ENCODE assay signal across 8 cellular contexts in the genomic region with DNA sequence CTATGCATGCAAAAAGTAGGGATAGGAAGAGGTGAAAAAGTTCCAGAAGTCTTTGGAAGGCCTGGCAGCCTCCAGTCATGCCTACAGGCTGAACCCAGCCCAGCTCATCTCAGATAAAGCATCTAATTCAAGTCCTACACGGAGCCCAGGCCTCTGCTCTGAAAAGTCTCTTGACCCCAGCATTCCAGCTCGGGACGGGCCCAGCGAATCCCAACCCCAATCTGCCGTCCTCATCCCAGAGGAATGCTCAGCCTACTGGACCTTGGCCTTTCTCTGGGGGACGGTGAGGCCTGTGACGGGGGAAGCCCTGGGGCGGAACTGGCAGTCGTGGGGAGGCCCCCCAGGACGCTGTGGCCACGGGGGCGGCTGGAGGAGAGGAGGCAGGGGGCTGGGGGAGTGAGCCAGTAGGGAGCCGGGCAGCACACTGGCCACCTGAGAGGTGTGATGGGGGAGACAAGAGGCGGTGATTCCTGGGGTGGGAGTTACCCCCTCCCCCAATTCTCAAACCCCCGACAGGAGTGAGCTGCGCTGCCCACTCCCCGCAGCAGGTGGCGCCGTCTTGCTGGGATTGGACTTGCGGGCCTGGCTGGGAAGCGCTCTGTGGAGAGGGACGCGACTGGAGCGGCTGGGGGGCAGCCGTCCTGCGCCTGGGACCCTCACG.
DNase-seq lines count a peak whose midpoint lies in the region; ATAC-seq and TF ChIP-seq lines count a peak whose summit lies in the region.

No MANE protein-coding gene starts in this region.

- H3K4me3 Mint-ChIP-seq in dendritic cell treated with granulocyte-macrophage colony-stimulating factor and Interleukin-4, amounts not matched to agents 40 ng/mL and 50 ng/mL, for 4 days = peak overlapping the region; percentile 71

- intact Hi-C loops in dendritic cell treated with granulocyte-macrophage colony-stimulating factor and Interleukin-4, amounts not matched to agents 40 ng/mL and 50 ng/mL, for 4 days (cut with micrococcal nuclease) = loop anchor here (1.0 to 5.0 kb wide), 4 partner anchors 52 to 509 kb away; no protein-coding TSS in a partner anchor
- intact Hi-C loops in right lobe of liver (cut with DNase I) = loop anchor here (10.0 kb wide), 3 partner anchors 160 to 260 kb away; partner anchors contain the start of gene ZFP36L2 (in 1 of the 2)

- H3F3A ChIP-seq in MM.1S (ENCODE audit: insufficient read depth, low read length) = peaks cover 8% of the 10 kb centered on the region

- H4K20me1 ChIP-seq in MM.1S (ENCODE audit: insufficient read depth, low read length) = no peaks in the 10 kb centered on the region

- H3K9me3 Mint-ChIP-seq in dendritic cell treated with granulocyte-macrophage colony-stimulating factor and Interleukin-4, amounts not matched to agents 40 ng/mL and 50 ng/mL, for 4 days = no peaks in the 10 kb centered on the region

- no peak overlapping the region for H3K9ac ChIP-seq in MM.1S (ENCODE audit: low read length)

- peaks cover 13% of the 10 kb centered on the region for H3K4me1 ChIP-seq in MM.1S (ENCODE audit: low read length)
- H3K4me1 ChIP-seq in right lobe of liver = peaks cover 0 to 29% (median 13%) of the 10 kb centered on the region in 4 donors

- peak; percentile 72 for TF ChIP-seq CTCF in MM.1S (IDR thresholded peaks at IDR 0.05; ENCODE audit: low read length)
- TF ChIP-seq CTCF in right lobe of liver (IDR thresholded peaks at IDR 0.05) = peak; percentile 82 to 93 (median 86)

- H3K4me2 ChIP-seq in MM.1S (ENCODE audit: low read depth, low read length) = peak overlapping the region; percentile 36; the same call in 1 of the 2 replicates

- peaks cover 7% of the 10 kb centered on the region for H3K27me3 Mint-ChIP-seq in dendritic cell treated with granulocyte-macrophage colony-stimulating factor and Interleukin-4, amounts not matched to agents 40 ng/mL and 50 ng/mL, for 4 days

- H3K79me2 ChIP-seq in MM.1S (ENCODE audit: low read length) = no peaks in the 10 kb centered on the region

- no peaks in the 10 kb centered on the region for H3K9me3 ChIP-seq in MM.1S (replicated peaks; ENCODE audit: insufficient read depth, low read length)
- no peaks in the 10 kb centered on the region for H3K9me3 ChIP-seq in right lobe of liver

- 0 out of 2 replicates have a peak overlapping the region, but pooled peaks have one; percentile 45 for H2AFZ ChIP-seq in MM.1S (ENCODE audit: low read length)

- no peak overlapping the region for H3K27ac ChIP-seq in MM.1S (ENCODE audit: low read length)
- peak overlapping the region in 2 of 3 donors; percentile 65 to 67 for H3K27ac ChIP-seq in right lobe of liver

- DNase-seq in ELF-1 (ENCODE audit: low read depth, low spot score) (peak; percentile 91), MM.1S (peak; percentile 24), right lobe of liver (peak; percentile 79 to 82 (median 80))
- DNase-seq in activated CD4-positive, alpha-beta T cell treated with anti-CD3 and anti-CD28 coated beads, Interleukin-2, amount 50 U/mL, for 1 hour = peak; percentile 48
- peak; percentile 38 for DNase-seq in stimulated activated CD4-positive, alpha-beta T cell treated with anti-CD3 and anti-CD28 coated beads, Interleukin-4, amount 100 ng/mL, for 24 hours

- TF ChIP-seq POLR2A in right lobe of liver (IDR thresholded peaks at IDR 0.05) = no peak

- peaks cover 69% of the 10 kb centered on the region for H3K4me1 Mint-ChIP-seq in dendritic cell treated with granulocyte-macrophage colony-stimulating factor and Interleukin-4, amounts not matched to agents 40 ng/mL and 50 ng/mL, for 4 days (ENCODE audit: low read depth)

- peak; percentile 62 to 70 (median 66) for ATAC-seq in right lobe of liver
- no peak for ATAC-seq in HG03460 (IDR thresholded peaks at IDR 0.05; ENCODE audit: unreplicated experiment)
- no peak for ATAC-seq in GM18873 (IDR thresholded peaks at IDR 0.05; ENCODE audit: low FRiP score, unreplicated experiment)

- 11% methylated on average over 7 of the region's 27 CpGs for WGBS in right lobe of liver (ENCODE audit: insufficient coverage, low coverage, low lambda C conversion rate, missing lambda C conversion rate)

- H3K27me3 ChIP-seq in MM.1S (replicated peaks; ENCODE audit: insufficient read depth, low read length) = no peaks in the 10 kb centered on the region
- H3K27me3 ChIP-seq in right lobe of liver = no peaks in the 10 kb centered on the region

- H3K9me2 ChIP-seq in MM.1S (replicated peaks; ENCODE audit: insufficient read depth, low read length) = no peaks in the 10 kb centered on the region

- peak overlapping the region; percentile 74 for H3K27ac Mint-ChIP-seq in dendritic cell treated with granulocyte-macrophage colony-stimulating factor and Interleukin-4, amounts not matched to agents 40 ng/mL and 50 ng/mL, for 4 days

- no peaks in the 10 kb centered on the region for H3K36me3 Mint-ChIP-seq in dendritic cell treated with granulocyte-macrophage colony-stimulating factor and Interleukin-4, amounts not matched to agents 40 ng/mL and 50 ng/mL, for 4 days (ENCODE audit: low read depth)

- H3K4me3 ChIP-seq in MM.1S (ENCODE audit: low read length) (no peak overlapping the region), right lobe of liver (peak overlapping the region; percentile 24 to 47 (median 33))

- H3K36me3 ChIP-seq in MM.1S (replicated peaks; ENCODE audit: insufficient read depth, low read length) (no peaks in the 10 kb centered on the region), right lobe of liver (no peaks in the 10 kb centered on the region)

Comparison
In these comparisons a context has a peak if more than half of its experiments do, and no peak if none do; other contexts are left out.
1. DNase-seq: peak in every context shown above with its lines; median percentile 91 in ELF-1; 80 in right lobe of liver; 48 in activated CD4-positive, alpha-beta T cell treated with anti-CD3 and anti-CD28 coated beads, Interleukin-2, amount 50 U/mL, for 1 hour; 38 in stimulated activated CD4-positive, alpha-beta T cell treated with anti-CD3 and anti-CD28 coated beads, Interleukin-4, amount 100 ng/mL, for 24 hours; 24 in MM.1S.
2. ATAC-seq: peak in right lobe of liver (4 of 4); none in HG03460 (single experiment) and GM18873 (single experiment).